21 cellular contexts compared by ENCODE assay signal in the genomic region with DNA sequence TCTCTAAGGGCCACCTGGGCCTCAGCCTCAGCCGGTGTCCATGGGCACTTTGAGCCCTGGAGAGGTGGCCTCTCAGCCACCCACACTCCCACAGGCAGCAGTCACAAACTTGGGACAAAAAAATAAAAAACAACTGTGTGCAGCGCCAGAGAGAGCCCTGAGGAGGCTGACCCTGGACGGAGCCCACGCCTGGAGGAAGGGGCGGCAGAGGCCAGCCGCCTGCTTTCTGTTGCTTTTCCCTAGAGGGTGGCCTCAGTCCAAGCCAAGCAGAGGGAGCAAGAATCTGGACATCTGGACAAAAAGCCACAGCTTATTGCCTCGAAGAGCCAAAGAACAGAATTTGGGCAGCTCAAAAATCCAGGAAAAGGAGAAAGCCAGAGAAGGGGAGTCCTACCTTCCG. TPM values are rescaled to one million over a fixed set of nuclear protein-coding genes. Genes with fewer than 3 reads are reported as not detected.
DNase-seq lines count a peak whose midpoint lies in the region; ATAC-seq, FAIRE-seq and TF ChIP-seq lines count a peak whose summit lies in the region.
"Had no signal": no experiment of that assay in that cellular context is flagged by ENCODE, and none has a peak within 500 bp of the region (broad histone marks: within the 10 kb centered on the region; RNA-seq: fewer than 3 reads in every experiment).

No MANE protein-coding gene starts in this region.

- POLR2A ChIA-PET in CD4-positive, alpha-beta memory T cell (lab: Charles Lee; ENCODE audit: partially characterized antibody), result no interaction called here

- H3K36me3 ChIP-seq in heart left ventricle (no peaks in the 10 kb centered on the region), kidney (ENCODE audit: control insufficient read depth in 1 of 2, insufficient read depth in 2 of 2, low read length in 2 of 2) (no peaks in the 10 kb centered on the region)
- no peaks in the 10 kb centered on the region for H3K36me3 ChIP-seq in CD4-positive, alpha-beta memory T cell (ENCODE audit: insufficient read depth, low read length)

- no peaks in the 10 kb centered on the region for H3K9me3 Mint-ChIP-seq in nephron
- no peaks in the 10 kb centered on the region for H3K9me3 Mint-ChIP-seq in CD4-positive, alpha-beta memory T cell

- no peak for FAIRE-seq in kidney (lab: Jason Lieb, UNC)
- FAIRE-seq: A204.1, H1 had no signal

- H3K4me3 ChIP-seq in heart left ventricle (no peak overlapping the region), kidney (ENCODE audit: low read length in 2 of 2) (no peak overlapping the region)
- H3K4me3 ChIP-seq in CD4-positive, alpha-beta memory T cell (ENCODE audit: low read length in 2 of 2), result no peak overlapping the region

- H3K27me3 ChIP-seq in heart left ventricle, result no peaks in the 10 kb centered on the region
- no peaks in the 10 kb centered on the region for H3K27me3 ChIP-seq in CD4-positive, alpha-beta memory T cell (ENCODE audit: insufficient read depth, low read length)

- peak in 3 of 4 donors; percentile 20 to 67 (median 36) for ATAC-seq in heart left ventricle

- DNase-seq in heart left ventricle (no peak), cardiac septum (ENCODE audit: low spot score) (no peak), kidney (peak; percentile 71), nucleus accumbens (lab: John Stamatoyannopoulos, UW) (no peak), NCI-H524 treated with DMSO at 0.1 percent for 48 hours (lab: John Stamatoyannopoulos, UW) (no peak)
- no peak for DNase-seq in CD4-positive, alpha-beta memory T cell
- DNase-seq: EL, GF-D8, IMR-90, Karpas-422, NCI-H1694, NCI-H2081 treated with DMSO at 0.1 percent for 48 hours, NCI-H2171 treated with DMSO at 0.1 percent for 48 hours, NCI-H446, OCI-M1 had no signal

- WGBS in heart left ventricle, 4 donors, result 42 to 57% (median 47%) methylated on average over 8 of the region's 8 CpGs

- no peak overlapping the region for H3K4me3 Mint-ChIP-seq in nephron
- H3K4me3 Mint-ChIP-seq in CD4-positive, alpha-beta memory T cell, result no peak overlapping the region

- H3K9me3 ChIP-seq in heart left ventricle (no peaks in the 10 kb centered on the region), kidney (ENCODE audit: control insufficient read depth in 1 of 2, low read length in 2 of 2) (no peaks in the 10 kb centered on the region)
- H3K9me3 ChIP-seq in CD4-positive, alpha-beta memory T cell (ENCODE audit: control insufficient read depth in 1 of 2, low read length in 2 of 2), result no peaks in the 10 kb centered on the region

- TF ChIP-seq CTCF in heart left ventricle (IDR thresholded peaks at IDR 0.05) (no peak), kidney (IDR thresholded peaks at IDR 0.05; ENCODE audit: borderline replicate concordance, extremely low read depth, insufficient read depth) (no peak), nephron (IDR thresholded peaks at IDR 0.05; ENCODE audit: unreplicated experiment in 3 of 3) (no peak)

- intact Hi-C loops in heart left ventricle (cut with DNase I), result no loop called here
- intact Hi-C loops in cardiac septum (cut with DNase I), result no loop called here
- intact Hi-C loops in kidney (cut with DNase I), result no loop called here
- intact Hi-C loops in CD4-positive, alpha-beta memory T cell (cut with micrococcal nuclease), result no loop called here

- no peaks in the 10 kb centered on the region for H3K36me3 Mint-ChIP-seq in nephron (ENCODE audit: low read depth)
- no peaks in the 10 kb centered on the region for H3K36me3 Mint-ChIP-seq in CD4-positive, alpha-beta memory T cell

- H3K27ac Mint-ChIP-seq in nephron, result peak overlapping the region; percentile 6 to 81 (median 51)
- H3K27ac Mint-ChIP-seq in CD4-positive, alpha-beta memory T cell, result no peak overlapping the region

- H3K27me3 Mint-ChIP-seq in nephron (ENCODE audit: low read depth), result peaks cover 3% of the 10 kb centered on the region
- H3K27me3 Mint-ChIP-seq in CD4-positive, alpha-beta memory T cell, result peaks cover 0 to 7% of the 10 kb centered on the region in 2 donors

- H3K9ac ChIP-seq in kidney (ENCODE audit: low read length in 2 of 2), result no peak overlapping the region

- peaks cover 4% of the 10 kb centered on the region for H3K4me1 Mint-ChIP-seq in nephron
- H3K4me1 Mint-ChIP-seq in CD4-positive, alpha-beta memory T cell, result peaks cover 4 to 10% (median 8%) of the 10 kb centered on the region in 4 donors

- H3K4me1 ChIP-seq in heart left ventricle, result peaks cover 0 to 8% (median 0%) of the 10 kb centered on the region in 12 donors
- no peaks in the 10 kb centered on the region for H3K4me1 ChIP-seq in kidney (ENCODE audit: control insufficient read depth in 1 of 2, insufficient read depth in 1 of 2, low read depth in 1 of 2, low read length in 2 of 2)
- H3K4me1 ChIP-seq in CD4-positive, alpha-beta memory T cell (ENCODE audit: insufficient read depth, low read length), result peaks cover 8% of the 10 kb centered on the region

- CTCF ChIA-PET in CD4-positive, alpha-beta memory T cell (lab: Charles Lee; ENCODE audit: partially characterized antibody), result interaction anchor here (1.7 kb wide), 1 partner anchor 16 kb away, joined by 4 read pairs; no protein-coding TSS in a partner anchor

- H3K27ac ChIP-seq in heart left ventricle, result no peak overlapping the region
- no peak overlapping the region for H3K27ac ChIP-seq in kidney (ENCODE audit: low read depth in 2 of 2, low read length in 2 of 2)
- H3K27ac ChIP-seq in CD4-positive, alpha-beta memory T cell (ENCODE audit: low read depth, low read length), result no peak overlapping the region
- H3K27ac ChIP-seq: C4-2B had no signal

- TF ChIP-seq POLR2A in heart left ventricle (IDR thresholded peaks at IDR 0.05), result no peak

RNA-seq across cellular contexts. Expression of a gene that starts 43.3 kb away (rescaled TPM):
- total RNA-seq in heart left ventricle (10 to 100 TPM; 25.2 to 44.0 (median 34.0) TPM), cardiac septum (23.3 TPM), kidney (42.3 TPM)
- polyA plus RNA-seq in heart left ventricle (10 to 100 TPM; 10.4 to 14.6 TPM), kidney (ENCODE audit: insufficient read depth, low read depth, low replicate concordance) (2.3 TPM)
- total RNA-seq in CD4-positive, alpha-beta memory T cell, result 10 to 100 TPM; 51.9 to 63.0 TPM
- 10 to 100 TPM; 17.4 to 21.2 TPM for polyA plus RNA-seq in CD4-positive, alpha-beta memory T cell
- total RNA-seq: HT1080, IMR-90, MCF 10A had no signal
- polyA plus RNA-seq: IMR-90 had no signal

Comparison
In these comparisons a context has a peak if more than half of its experiments do, and no peak if none do; other contexts are left out.
1. H3K27ac Mint-ChIP-seq: peak in nephron (3 of 3); none in CD4-positive, alpha-beta memory T cell (0 of 7).